Comparison of ENCODE assay signal across 17 cellular contexts in genomic region chr20:40551125-40551530, GRCh38.
"Had no signal": no experiment of that assay in that cellular context is flagged by ENCODE, and none has a peak within 500 bp of the region (broad histone marks: within the 10 kb centered on the region; RNA-seq: fewer than 3 reads in every experiment).

No MANE protein-coding gene starts in this region.

- H3K9ac ChIP-seq: neural progenitor cell had no signal

- ATAC-seq: activated CD4-positive, alpha-beta T cell treated with anti-CD3 and anti-CD28 coated beads for 36 hours; activated CD8-positive, alpha-beta T cell treated with anti-CD3 and anti-CD28 coated beads for 36 hours; activated T-cell treated with anti-CD3 and anti-CD28 coated beads, Interleukin-2, amount 50 U/mL, for 72 hours; stimulated activated naive B cell treated with anti-CD40 and anti-IgM and Interleukin-4, amounts not matched to agents 10 μg/mL and 1 μg/mL and 100 μg/mL, for 72 hours had no signal

- FAIRE-seq: pancreas had no signal

- H3K27me3 ChIP-seq: breast epithelium, neural progenitor cell, pancreas had no signal

- H3K36me3 ChIP-seq: breast epithelium, neural progenitor cell, pancreas had no signal

- H2AFZ ChIP-seq: neural progenitor cell had no signal

- H3K27ac ChIP-seq: breast epithelium, dorsolateral prefrontal cortex, neural progenitor cell, pancreas had no signal

- DNase-seq: activated CD4-positive, alpha-beta T cell treated with anti-CD3 and anti-CD28 coated beads for 36 hours; activated CD8-positive, alpha-beta memory T cell treated with anti-CD3 and anti-CD28 coated beads, Interleukin-2, amount 50 U/mL, for 4 hours; activated CD8-positive, alpha-beta T cell treated with anti-CD3 and anti-CD28 coated beads for 36 hours; activated gamma-delta T cell treated with Interleukin-2 at 50 U/mL for 16 hours; activated naive CD8-positive, alpha-beta T cell treated with anti-CD3 and anti-CD28 coated beads for 36 hours; activated T-cell treated with anti-CD3 and anti-CD28 coated beads, Interleukin-2, amount 50 U/mL, for 72 hours; anterior cingulate cortex; dorsolateral prefrontal cortex; glutamatergic neuron; immature natural killer cell; midbrain; pancreas; stimulated activated CD4-positive, alpha-beta T cell treated with anti-CD3 and anti-CD28 coated beads, Interleukin-2, amount 100 ng/mL, for 24 hours; stimulated activated naive B cell treated with anti-CD40 and anti-IgM and Interleukin-4, amounts not matched to agents 10 μg/mL and 1 μg/mL and 100 μg/mL, for 72 hours; trophoblast cell had no signal

- H3K9me3 ChIP-seq: breast epithelium, pancreas had no signal

- H3K4me2 ChIP-seq: neural progenitor cell had no signal

- H3K4me1 ChIP-seq: breast epithelium, neural progenitor cell, pancreas had no signal

- H3K4me3 ChIP-seq: breast epithelium, dorsolateral prefrontal cortex, neural progenitor cell, pancreas had no signal
